Comparison of ENCODE assay signal across 17 cellular contexts in genomic region chrX:13936804-13937203, GRCh38.
DNase-seq lines count a peak whose midpoint lies in the region; ATAC-seq, FAIRE-seq and TF ChIP-seq lines count a peak whose summit lies in the region.
"Had no signal": no experiment of that assay in that cellular context is flagged by ENCODE, and none has a peak within 500 bp of the region (broad histone marks: within the 10 kb centered on the region; RNA-seq: fewer than 3 reads in every experiment).

No MANE protein-coding gene starts in this region.

- H3K4me1 ChIP-seq in astrocyte (ENCODE audit: insufficient read depth, low read length): peaks cover 7% of the 10 kb centered on the region
- peaks cover 76% of the 10 kb centered on the region for H3K4me1 ChIP-seq in iPS-18a (ENCODE audit: control insufficient read depth, low read depth, low read length)
- no peaks in the 10 kb centered on the region for H3K4me1 ChIP-seq in foreskin keratinocyte
- H3K4me1 ChIP-seq: Caco-2 had no signal

- no peak for TF ChIP-seq POLR2A in erythroblast (IDR thresholded peaks at IDR 0.05; ENCODE audit: low read length)

- no peaks in the 10 kb centered on the region for H3K79me2 ChIP-seq in astrocyte (ENCODE audit: insufficient read depth, low read length)

- no peaks in the 10 kb centered on the region for H3K27me3 Mint-ChIP-seq in astrocyte (ENCODE audit: low read depth, unreplicated experiment)
- peaks cover 8% of the 10 kb centered on the region for H3K27me3 Mint-ChIP-seq in osteocyte (ENCODE audit: unreplicated experiment)

- DNase-seq in H7 (no peak), astrocyte (ENCODE audit: low read depth) (no peak), osteocyte (ENCODE audit: extremely low spot score, unreplicated experiment) (no peak), NCI-H1105 (lab: John Stamatoyannopoulos, UW) (no peak), DMS53 treated with DMSO at 0.1 percent for 48 hours (lab: John Stamatoyannopoulos, UW; ENCODE audit: unreplicated experiment) (no peak), foreskin keratinocyte (no peak), erythroblast (lab: John Stamatoyannopoulos, UW) (no peak)
- DNase-seq: activated CD4-positive, alpha-beta T cell treated with anti-CD3 and anti-CD28 coated beads for 1 hour; activated CD8-positive, alpha-beta memory T cell treated with anti-CD3 and anti-CD28 coated beads, Interleukin-2, amount 10 ng/mL, durations not matched to agents 7 days and 5 days; Caco-2; PC-3; stimulated activated CD4-positive, alpha-beta T cell treated with anti-CD3 and anti-CD28 coated beads, Interleukin-2, amount 100 ng/mL, for 24 hours; T1000 had no signal

- H3K36me3 ChIP-seq in H7 (replicated peaks; ENCODE audit: control insufficient read depth, insufficient read depth, low read length) (no peaks in the 10 kb centered on the region; the same call in 1 of the 2 replicates), astrocyte (ENCODE audit: insufficient read depth, low read length) (no peaks in the 10 kb centered on the region), iPS-18a (ENCODE audit: control insufficient read depth, low read depth, low read length) (peaks cover 19% of the 10 kb centered on the region)
- H3K36me3 ChIP-seq: gastroesophageal sphincter, suprapubic skin had no signal

- peak; percentile 32 for FAIRE-seq in astrocyte (lab: Jason Lieb, UNC)

- TF ChIP-seq CTCF in astrocyte (IDR thresholded peaks at IDR 0.05; ENCODE audit: insufficient read depth, low read depth, low read length): no peak
- no peak for TF ChIP-seq CTCF in osteocyte (IDR thresholded peaks at IDR 0.05)
- TF ChIP-seq CTCF in foreskin keratinocyte (conservative IDR thresholded peaks at IDR 0.05): no peak

- ATAC-seq in foreskin keratinocyte: no peak
- ATAC-seq: activated CD8-positive, alpha-beta memory T cell treated with anti-CD3 and anti-CD28 coated beads, Interleukin-2, amount 10 ng/mL, durations not matched to agents 7 days and 5 days had no signal

- H3K4me2 ChIP-seq in astrocyte (ENCODE audit: low read length): peak overlapping the region; percentile 91

- H3K4me3 ChIP-seq in H7 (ENCODE audit: insufficient read depth, low read depth, low read length): peak overlapping the region; percentile 69; the same call in 1 of the 2 replicates
- H3K4me3 ChIP-seq in astrocyte (ENCODE audit: insufficient read depth, low read depth, low read length): no peak overlapping the region
- peak overlapping the region; percentile 89 for H3K4me3 ChIP-seq in iPS-18a (ENCODE audit: low read length)

- H3K27me3 ChIP-seq in H7 (ENCODE audit: control insufficient read depth, insufficient read depth, low read length) (no peaks in the 10 kb centered on the region), astrocyte (ENCODE audit: insufficient read depth, low read length) (peaks cover 4% of the 10 kb centered on the region), iPS-18a (ENCODE audit: control insufficient read depth, insufficient read depth, low read length) (no peaks in the 10 kb centered on the region), foreskin keratinocyte (peaks cover 28% of the 10 kb centered on the region)
- H3K27me3 ChIP-seq: gastroesophageal sphincter, suprapubic skin had no signal

- H3K9me3 ChIP-seq in astrocyte (ENCODE audit: insufficient read depth, low read depth, low read length) (no peaks in the 10 kb centered on the region), iPS-18a (ENCODE audit: control insufficient read depth, low read depth, low read length) (no peaks in the 10 kb centered on the region)
- H3K9me3 ChIP-seq: Caco-2, gastroesophageal sphincter, suprapubic skin had no signal

- H3K36me3 Mint-ChIP-seq in astrocyte (ENCODE audit: low read depth, unreplicated experiment): no peaks in the 10 kb centered on the region
- no peaks in the 10 kb centered on the region for H3K36me3 Mint-ChIP-seq in osteocyte (ENCODE audit: unreplicated experiment)
- H3K36me3 Mint-ChIP-seq: activated CD8-positive, alpha-beta memory T cell treated with anti-CD3 and anti-CD28 coated beads, Interleukin-2, amount 10 ng/mL, durations not matched to agents 7 days and 5 days; memory B cell had no signal

- H3K27ac ChIP-seq in astrocyte (ENCODE audit: low read depth, low read length) (no peak overlapping the region), iPS-18a (ENCODE audit: low read length) (peak overlapping the region; percentile 45), foreskin keratinocyte (no peak overlapping the region)
- H3K27ac ChIP-seq: suprapubic skin had no signal

- H3K4me3 Mint-ChIP-seq in astrocyte (ENCODE audit: unreplicated experiment): peak overlapping the region; percentile 87
- peak overlapping the region; percentile 77 for H3K4me3 Mint-ChIP-seq in osteocyte (ENCODE audit: unreplicated experiment)
- H3K4me3 Mint-ChIP-seq: activated CD8-positive, alpha-beta memory T cell treated with anti-CD3 and anti-CD28 coated beads, Interleukin-2, amount 10 ng/mL, durations not matched to agents 7 days and 5 days had no signal

- H3K27ac Mint-ChIP-seq in astrocyte (ENCODE audit: unreplicated experiment): peak overlapping the region; percentile 88
- H3K27ac Mint-ChIP-seq in osteocyte (ENCODE audit: unreplicated experiment): no peak overlapping the region
- H3K27ac Mint-ChIP-seq: activated CD8-positive, alpha-beta memory T cell treated with anti-CD3 and anti-CD28 coated beads, Interleukin-2, amount 10 ng/mL, durations not matched to agents 7 days and 5 days; memory B cell had no signal

- H3K9ac ChIP-seq in astrocyte (ENCODE audit: low read length) (peak overlapping the region; percentile 79), iPS-18a (ENCODE audit: low read length) (peak overlapping the region; percentile 89)

- peaks cover 2% of the 10 kb centered on the region for H3K4me1 Mint-ChIP-seq in astrocyte (ENCODE audit: low read depth, unreplicated experiment)
- H3K4me1 Mint-ChIP-seq in osteocyte (ENCODE audit: unreplicated experiment): peaks cover 17% of the 10 kb centered on the region
- H3K4me1 Mint-ChIP-seq: activated CD8-positive, alpha-beta memory T cell treated with anti-CD3 and anti-CD28 coated beads, Interleukin-2, amount 10 ng/mL, durations not matched to agents 7 days and 5 days; memory B cell had no signal

- H3K9me3 Mint-ChIP-seq in astrocyte (ENCODE audit: unreplicated experiment) (no peaks in the 10 kb centered on the region), osteocyte (ENCODE audit: unreplicated experiment) (no peaks in the 10 kb centered on the region)
- H3K9me3 Mint-ChIP-seq: memory B cell had no signal

- no peak overlapping the region for H2AFZ ChIP-seq in astrocyte (ENCODE audit: low read depth, low read length)

- H4K20me1 ChIP-seq in astrocyte (ENCODE audit: insufficient read depth, low read length): no peaks in the 10 kb centered on the region
